Comparison of ENCODE assay signal across 1 cellular context in the genomic region with DNA sequence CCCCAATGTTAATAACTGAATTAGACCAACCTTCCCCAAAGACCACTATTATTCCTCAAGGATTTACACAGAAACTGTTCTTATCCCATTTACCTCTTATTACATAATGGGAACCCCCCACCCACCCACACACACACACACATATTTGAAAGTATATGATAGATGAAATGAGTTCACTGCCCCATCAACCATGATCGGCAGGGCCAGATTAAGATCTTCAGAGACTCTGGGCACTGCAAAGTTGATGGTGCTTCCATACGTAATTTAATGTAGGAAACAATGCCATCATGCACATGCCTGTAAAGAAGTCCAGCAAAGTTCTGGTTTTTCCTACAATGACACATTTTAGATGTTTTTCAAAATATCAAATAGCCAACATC.
TF ChIP-seq lines count a peak whose summit lies in the region.

No MANE protein-coding gene starts in this region.

TF ChIP-seq in GM12878, 131 proteins besides CTCF, POLR2A, EP300 and RAD21:
- TF ChIP-seq ZZZ3 (IDR thresholded peaks at IDR 0.05; ENCODE audit: control insufficient read depth, insufficient read length, low read depth) (no peak), HDGF (IDR thresholded peaks at IDR 0.05) (no peak), NFIC (IDR thresholded peaks at IDR 0.05; ENCODE audit: low read depth, low read length) (no peak), EGR1 (IDR thresholded peaks at IDR 0.05; ENCODE audit: borderline replicate concordance in 1 of 2, low read depth in 2 of 2, low read length in 2 of 2) (peak in 1 of 2 experiments; percentile 47; a peak in 1 of 3 replicates), CREM (IDR thresholded peaks at IDR 0.05; ENCODE audit: low read depth) (no peak), SMARCA5 (IDR thresholded peaks at IDR 0.05) (peak; percentile 86)
- TF ChIP-seq, protein P1, sequence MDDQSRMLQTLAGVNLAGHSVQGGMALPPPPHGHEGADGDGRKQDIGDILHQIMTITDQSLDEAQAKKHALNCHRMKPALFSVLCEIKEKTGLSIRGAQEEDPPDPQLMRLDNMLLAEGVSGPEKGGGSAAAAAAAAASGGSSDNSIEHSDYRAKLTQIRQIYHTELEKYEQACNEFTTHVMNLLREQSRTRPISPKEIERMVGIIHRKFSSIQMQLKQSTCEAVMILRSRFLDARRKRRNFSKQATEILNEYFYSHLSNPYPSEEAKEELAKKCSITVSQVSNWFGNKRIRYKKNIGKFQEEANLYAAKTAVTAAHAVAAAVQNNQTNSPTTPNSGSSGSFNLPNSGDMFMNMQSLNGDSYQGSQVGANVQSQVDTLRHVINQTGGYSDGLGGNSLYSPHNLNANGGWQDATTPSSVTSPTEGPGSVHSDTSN (IDR thresholded peaks at IDR 0.05; ENCODE audit: insufficient replicate concordance, low read depth, low read length) = no peak
